21 cellular contexts compared by ENCODE assay signal in the genomic region with DNA sequence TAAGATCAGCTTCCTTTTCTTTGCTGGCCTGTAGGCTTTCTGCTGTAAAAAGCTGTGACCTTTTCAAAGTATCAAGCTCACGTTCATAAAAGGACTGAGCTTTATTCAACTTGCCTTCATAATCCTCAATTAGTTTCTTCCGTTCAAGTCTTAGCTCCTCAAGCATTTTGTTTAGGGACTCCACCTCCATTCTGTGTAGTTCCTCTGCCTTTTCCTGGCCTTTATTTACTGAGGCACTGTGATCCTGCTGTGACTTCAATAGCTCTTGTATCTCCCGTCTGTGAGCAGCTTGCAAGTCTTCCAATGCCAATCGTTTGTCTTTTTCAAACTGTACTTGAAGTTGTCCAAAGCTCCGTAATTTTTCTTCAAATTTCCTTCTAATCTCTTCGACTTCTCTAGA. TPM values are rescaled to one million over a fixed set of nuclear protein-coding genes. Genes with fewer than 3 reads are reported as not detected.
DNase-seq lines count a peak whose midpoint lies in the region; TF ChIP-seq lines count a peak whose summit lies in the region.
"Had no signal": no experiment of that assay in that cellular context is flagged by ENCODE, and none has a peak within 500 bp of the region (broad histone marks: within the 10 kb centered on the region; RNA-seq: fewer than 3 reads in every experiment).

No MANE protein-coding gene starts in this region.

- H2AFZ ChIP-seq in PC-9: 0 out of 2 replicates have a peak overlapping the region, but pooled peaks have one; percentile 22
- H2AFZ ChIP-seq in hepatocyte: no peak overlapping the region

- H3K27me3 ChIP-seq in PC-9 (ENCODE audit: insufficient read depth, low read depth): no peaks in the 10 kb centered on the region
- peaks cover 6% of the 10 kb centered on the region; the same call in 1 of the 2 replicates for H3K27me3 ChIP-seq in iPS-20b (ENCODE audit: insufficient read depth, low read length)
- no peaks in the 10 kb centered on the region for H3K27me3 ChIP-seq in hepatocyte
- H3K27me3 ChIP-seq: BLaER1, MG63 had no signal

- intact Hi-C loops in PC-9 (cut with micrococcal nuclease; ENCODE audit: unreplicated experiment): no loop called here

- peak overlapping the region; percentile 55; the same call in 1 of the 2 replicates for H3K9ac ChIP-seq in iPS-20b (ENCODE audit: low read depth, low read length)
- H3K9ac ChIP-seq: BLaER1, KMS-11 had no signal

- H3K4me1 ChIP-seq in PC-9 (replicated peaks; ENCODE audit: insufficient read depth) (no peaks in the 10 kb centered on the region), iPS-20b (ENCODE audit: insufficient read depth, low read length) (peaks cover 45% of the 10 kb centered on the region), hepatocyte (ENCODE audit: insufficient read depth) (no peaks in the 10 kb centered on the region)
- H3K4me1 ChIP-seq: BLaER1 had no signal

- no peak for TF ChIP-seq CTCF in PC-9 (conservative IDR thresholded peaks at IDR 0.05)
- TF ChIP-seq CTCF in hepatocyte (IDR thresholded peaks at IDR 0.05; ENCODE audit: poor library complexity): no peak

- POLR2A ChIA-PET in PC-9 (lab: Charles Lee; ENCODE audit: unreplicated experiment): no interaction called here

- H3K36me3 ChIP-seq in PC-9 (ENCODE audit: low read depth) (no peaks in the 10 kb centered on the region), iPS-20b (ENCODE audit: insufficient read depth, low read depth, low read length) (0 out of 2 replicates have a peak, but pooled peaks cover 3% of the 10 kb centered on the region), hepatocyte (replicated peaks; ENCODE audit: insufficient read depth, low read depth) (no peaks in the 10 kb centered on the region)
- H3K36me3 ChIP-seq: BLaER1, MG63 had no signal

- H3K9me3 ChIP-seq in PC-9 (ENCODE audit: insufficient read depth, low read depth) (no peaks in the 10 kb centered on the region), iPS-20b (ENCODE audit: insufficient read depth, low read depth, low read length) (no peaks in the 10 kb centered on the region), hepatocyte (ENCODE audit: low read depth) (no peaks in the 10 kb centered on the region)
- H3K9me3 ChIP-seq: BLaER1, MG63 had no signal

- H3K4me3 ChIP-seq in PC-9: no peak overlapping the region
- H3K4me3 ChIP-seq in iPS-20b (ENCODE audit: low read length): peak overlapping the region; percentile 42; the same call in 1 of the 2 replicates
- no peak overlapping the region for H3K4me3 ChIP-seq in hepatocyte
- H3K4me3 ChIP-seq: BLaER1, MG63, SK-N-MC had no signal

- DNase-seq in NCI-H1417 (lab: John Stamatoyannopoulos, UW) (peak in 2 of 3 experiments; percentile 5 to 19), NCI-H1417 treated with DMSO at 0.1 percent for 48 hours (lab: John Stamatoyannopoulos, UW) (no peak), PC-9 (no peak), NCI-H1048 (lab: John Stamatoyannopoulos, UW) (no peak), GM19240 (ENCODE audit: insufficient read length, low spot score) (no peak), NCI-H2227 (lab: John Stamatoyannopoulos, UW; ENCODE audit: unreplicated experiment) (no peak), hepatocyte (ENCODE audit: low spot score) (no peak)
- DNase-seq: DMS 273 treated with DMSO at 0.1 percent for 48 hours, EL, MG63, NCI-H2081, NCI-H226, NCI-H526, PC-3, T-helper 1 cell had no signal

- BruUV-seq in PC-9 (replicated peaks; lab: Mats Ljungman, UMichigan): no TSS peak

- H3K79me2 ChIP-seq in PC-9 (ENCODE audit: low read depth): no peaks in the 10 kb centered on the region
- H3K79me2 ChIP-seq in hepatocyte: no peaks in the 10 kb centered on the region

- CTCF ChIA-PET in PC-9 (lab: Charles Lee): no interaction called here

- H3K27ac ChIP-seq in PC-9: no peak overlapping the region
- peak overlapping the region; percentile 34 for H3K27ac ChIP-seq in iPS-20b (ENCODE audit: low read length)
- H3K27ac ChIP-seq in hepatocyte: no peak overlapping the region
- H3K27ac ChIP-seq: 22Rv1, BLaER1, HL-60, KMS-11, SK-N-MC had no signal

- H3K4me2 ChIP-seq in PC-9: no peak overlapping the region
- no peak overlapping the region for H3K4me2 ChIP-seq in hepatocyte
- H3K4me2 ChIP-seq: BLaER1, KMS-11 had no signal

- WGBS in hepatocyte (ENCODE audit: low lambda C conversion rate, missing lambda C conversion rate): 57% methylated on average over 6 of the region's 6 CpGs

- H3F3A ChIP-seq in PC-9 (ENCODE audit: insufficient read depth, low read depth): no peaks in the 10 kb centered on the region

- no peaks in the 10 kb centered on the region for H4K20me1 ChIP-seq in PC-9 (ENCODE audit: insufficient read depth)
- H4K20me1 ChIP-seq in hepatocyte (ENCODE audit: insufficient read depth, poor library complexity, severe bottlenecking): no peaks in the 10 kb centered on the region
- H4K20me1 ChIP-seq: BLaER1 had no signal

- no peaks in the 10 kb centered on the region for H3K9me2 ChIP-seq in PC-9 (ENCODE audit: insufficient read depth)
- no peaks in the 10 kb centered on the region for H3K9me2 ChIP-seq in hepatocyte (replicated peaks; ENCODE audit: insufficient read depth)

RNA-seq across cellular contexts. Expression of a gene that starts 54.4 kb away (rescaled TPM):
- 0.85 and 1.1 TPM in 2 replicates for total RNA-seq in PC-9 (2021)
- 7.4 and 14.1 TPM in 2 replicates for total RNA-seq in hepatocyte
- polyA plus RNA-seq in hepatocyte: 4.8 and 5.6 TPM in 2 replicates

Comparison
In these comparisons a context has a peak if more than half of its experiments do, and no peak if none do; other contexts are left out.
1. DNase-seq: peak in NCI-H1417 (2 of 3); none in NCI-H1417 treated with DMSO at 0.1 percent for 48 hours (single experiment), PC-9 (0 of 2), NCI-H1048 (single experiment), GM19240 (single experiment), NCI-H2227 (single experiment) and hepatocyte (single experiment).